ENCODE assay signal across 8 cellular contexts in genomic region chr15:31869640-31870335, GRCh38.
DNase-seq lines count a peak whose midpoint lies in the region; ATAC-seq and TF ChIP-seq lines count a peak whose summit lies in the region.

No MANE protein-coding gene starts in this region.

- H3K4me1 ChIP-seq in stomach smooth muscle (ENCODE audit: control insufficient read depth, insufficient read depth, low read length): peaks cover 10% of the 10 kb centered on the region

- H3K4me3 ChIP-seq in astrocyte of the cerebellum (ENCODE audit: low read depth, low read length) (peak overlapping the region; percentile 51), stomach smooth muscle (ENCODE audit: low read length in 2 of 2) (peak overlapping the region; percentile 73 to 83)

- H3K27me3 ChIP-seq in stomach smooth muscle (ENCODE audit: control insufficient read depth in 1 of 2, insufficient read depth in 2 of 2, low read length in 2 of 2): no peaks in the 10 kb centered on the region

- H3K36me3 ChIP-seq in stomach smooth muscle (ENCODE audit: control insufficient read depth in 2 of 2, insufficient read depth in 2 of 2, low read length in 2 of 2): no peaks in the 10 kb centered on the region

- peak overlapping the region; percentile 2 to 52 for H3K9ac ChIP-seq in stomach smooth muscle (ENCODE audit: low read length in 2 of 2)

- TF ChIP-seq CTCF in astrocyte of the cerebellum (IDR thresholded peaks at IDR 0.05; ENCODE audit: low read depth, low read length, missing control alignments): no peak

- in situ Hi-C loops in astrocyte of the cerebellum (cut with HindIII; ENCODE audit: low sequenced_read_pairs): no loop called here

- ATAC-seq in HG02973 (IDR thresholded peaks at IDR 0.05; ENCODE audit: unreplicated experiment): peak; percentile 20

- peak; percentile 27 for DNase-seq in DMS114 treated with DMSO at 0.1 percent for 48 hours (lab: John Stamatoyannopoulos, UW; ENCODE audit: unreplicated experiment)
- DNase-seq in astrocyte of the cerebellum (ENCODE audit: low read depth): no peak
- peak; percentile 8 for DNase-seq in kidney tubule cell (ENCODE audit: low spot score)
- DNase-seq in stimulated activated naive CD4-positive, alpha-beta T cell treated with Interleukin-2 at 50 U/mL for 16 hours (lab: John Stamatoyannopoulos, UW): no peak
- DNase-seq in activated CD4-positive, alpha-beta T cell treated with anti-CD3 and anti-CD28 coated beads for 4 hours: no peak
- DNase-seq in NOMO-1 treated with dmso at 0.1 percent for 144 hours (lab: John Stamatoyannopoulos, UW; ENCODE audit: unreplicated experiment): no peak

- no peaks in the 10 kb centered on the region for H3K9me3 ChIP-seq in stomach smooth muscle (ENCODE audit: control insufficient read depth in 2 of 2, low read length in 2 of 2)

- no peak overlapping the region for H3K27ac ChIP-seq in stomach smooth muscle (ENCODE audit: low read length)

Comparison
In these comparisons a context has a peak if more than half of its experiments do, and no peak if none do; other contexts are left out.
1. DNase-seq: peak in DMS114 treated with DMSO at 0.1 percent for 48 hours (single experiment) and kidney tubule cell (single experiment); none in astrocyte of the cerebellum (single experiment), stimulated activated naive CD4-positive, alpha-beta T cell treated with Interleukin-2 at 50 U/mL for 16 hours (single experiment), activated CD4-positive, alpha-beta T cell treated with anti-CD3 and anti-CD28 coated beads for 4 hours (0 of 2) and NOMO-1 treated with dmso at 0.1 percent for 144 hours (single experiment).